Comparison of ENCODE assay signal across 7 cellular contexts in genomic region chr3:172808969-172809546, GRCh38. TPM values are rescaled to one million over a fixed set of nuclear protein-coding genes. Genes with fewer than 3 reads are reported as not detected.
DNase-seq lines count a peak whose midpoint lies in the region; TF ChIP-seq lines count a peak whose summit lies in the region.

No MANE protein-coding gene starts in this region.

- no peak overlapping the region for H3K4me3 ChIP-seq in GM12865 (ENCODE audit: low read depth, low read length)

- no peaks in the 10 kb centered on the region for H3K36me3 Mint-ChIP-seq in glutamatergic neuron (ENCODE audit: unreplicated experiment)
- H3K36me3 Mint-ChIP-seq in activated CD4-positive, alpha-beta memory T cell treated with anti-CD3 and anti-CD28 coated beads for 36 hours = peaks cover 12% of the 10 kb centered on the region

- TF ChIP-seq CTCF in GM12865 (IDR thresholded peaks at IDR 0.05; ENCODE audit: insufficient read depth, low read depth, low read length, missing control alignments) (peak; percentile 16), glutamatergic neuron (IDR thresholded peaks at IDR 0.05; ENCODE audit: partially characterized antibody, unreplicated experiment) (peak; percentile 48)

- CTCF ChIA-PET in activated CD4-positive, alpha-beta memory T cell treated with anti-CD3 and anti-CD28 coated beads for 36 hours (lab: Charles Lee) = interaction anchor here (1.0 kb wide), 1 partner anchor 9 kb away, joined by 4 read pairs; no protein-coding TSS in a partner anchor

- H3K4me1 Mint-ChIP-seq in glutamatergic neuron (ENCODE audit: low read depth, unreplicated experiment) = no peaks in the 10 kb centered on the region
- H3K4me1 Mint-ChIP-seq in activated CD4-positive, alpha-beta memory T cell treated with anti-CD3 and anti-CD28 coated beads for 36 hours (ENCODE audit: low read depth) = peaks cover 5% of the 10 kb centered on the region

- no peaks in the 10 kb centered on the region for H3K9me3 Mint-ChIP-seq in glutamatergic neuron (ENCODE audit: unreplicated experiment)
- no peaks in the 10 kb centered on the region for H3K9me3 Mint-ChIP-seq in activated CD4-positive, alpha-beta memory T cell treated with anti-CD3 and anti-CD28 coated beads for 36 hours

- DNase-seq in GM12865 (ENCODE audit: low read depth) (peak; percentile 25), Kasumi-1 (lab: John Stamatoyannopoulos, UW) (peak; percentile 44 to 72), SIG-M5 treated with dmso at 0.1 percent for 504 hours (lab: John Stamatoyannopoulos, UW; ENCODE audit: unreplicated experiment) (peak; percentile 35), glutamatergic neuron (no peak), SKM-1 treated with dmso at 0.1 percent for 144 hours (lab: John Stamatoyannopoulos, UW; ENCODE audit: unreplicated experiment) (no peak)
- DNase-seq in activated naive CD4-positive, alpha-beta T cell (lab: John Stamatoyannopoulos, UW) = no peak
- no peak for DNase-seq in activated CD4-positive, alpha-beta memory T cell treated with anti-CD3 and anti-CD28 coated beads for 36 hours

- intact Hi-C loops in activated CD4-positive, alpha-beta memory T cell treated with anti-CD3 and anti-CD28 coated beads for 36 hours (cut with micrococcal nuclease) = no loop called here

- peaks cover 2% of the 10 kb centered on the region for H3K27me3 Mint-ChIP-seq in glutamatergic neuron (ENCODE audit: unreplicated experiment)
- no peaks in the 10 kb centered on the region for H3K27me3 Mint-ChIP-seq in activated CD4-positive, alpha-beta memory T cell treated with anti-CD3 and anti-CD28 coated beads for 36 hours

- H3K4me3 Mint-ChIP-seq in glutamatergic neuron (ENCODE audit: unreplicated experiment) = no peak overlapping the region
- H3K4me3 Mint-ChIP-seq in activated CD4-positive, alpha-beta memory T cell treated with anti-CD3 and anti-CD28 coated beads for 36 hours = no peak overlapping the region

- H3K27ac Mint-ChIP-seq in glutamatergic neuron (ENCODE audit: unreplicated experiment) = no peak overlapping the region
- H3K27ac Mint-ChIP-seq in activated CD4-positive, alpha-beta memory T cell treated with anti-CD3 and anti-CD28 coated beads for 36 hours = no peak overlapping the region

- POLR2A ChIA-PET in activated CD4-positive, alpha-beta memory T cell treated with anti-CD3 and anti-CD28 coated beads for 36 hours (lab: Charles Lee) = no interaction called here

RNA-seq across cellular contexts. Expression of gene ECT2, which starts 58.5 kb away (rescaled TPM):
- total RNA-seq in glutamatergic neuron (ENCODE audit: unreplicated experiment) = 11.5 TPM
- 10 to 100 TPM; 48.2 to 52.8 TPM for total RNA-seq in activated CD4-positive, alpha-beta memory T cell treated with anti-CD3 and anti-CD28 coated beads for 36 hours

Comparison
In these comparisons a context has a peak if more than half of its experiments do, and no peak if none do; other contexts are left out.
1. DNase-seq: peak in GM12865 (single experiment), Kasumi-1 (2 of 2) and SIG-M5 treated with dmso at 0.1 percent for 504 hours (single experiment); none in glutamatergic neuron (single experiment), activated naive CD4-positive, alpha-beta T cell (0 of 4), SKM-1 treated with dmso at 0.1 percent for 144 hours (single experiment) and activated CD4-positive, alpha-beta memory T cell treated with anti-CD3 and anti-CD28 coated beads for 36 hours (single experiment).